Comparison of ENCODE assay signal across 13 cellular contexts in genomic region chr19:54179262-54179587, GRCh38. TPM values are rescaled to one million over a fixed set of nuclear protein-coding genes. Genes with fewer than 3 reads are reported as not detected.
"Had no signal": no experiment of that assay in that cellular context is flagged by ENCODE, and none has a peak within 500 bp of the region (broad histone marks: within the 10 kb centered on the region; RNA-seq: fewer than 3 reads in every experiment).

No MANE protein-coding gene starts in this region.

- H3K27me3 Mint-ChIP-seq: activated CD4-positive, alpha-beta T cell treated with anti-CD3 and anti-CD28 coated beads for 36 hours; activated CD8-positive, alpha-beta T cell treated with anti-CD3 and anti-CD28 coated beads for 36 hours; activated naive CD8-positive, alpha-beta T cell treated with anti-CD3 and anti-CD28 coated beads, Interleukin-2, amount 10 ng/mL, durations not matched to agents 7 days and 5 days had no signal

- H3K9me3 Mint-ChIP-seq: activated CD8-positive, alpha-beta T cell treated with anti-CD3 and anti-CD28 coated beads for 36 hours; activated naive CD8-positive, alpha-beta T cell treated with anti-CD3 and anti-CD28 coated beads, Interleukin-2, amount 10 ng/mL, durations not matched to agents 7 days and 5 days; mesothelial cell of epicardium had no signal

- H3K27ac ChIP-seq: hepatocyte, suprapubic skin, WERI-Rb-1 had no signal

- H3K9me3 ChIP-seq: suprapubic skin had no signal

- H3K4me3 ChIP-seq: hepatocyte, suprapubic skin had no signal

- H3K4me1 ChIP-seq: suprapubic skin had no signal

- H3K4me3 Mint-ChIP-seq: activated CD4-positive, alpha-beta T cell treated with anti-CD3 and anti-CD28 coated beads for 36 hours; activated CD8-positive, alpha-beta T cell treated with anti-CD3 and anti-CD28 coated beads for 36 hours; activated naive CD8-positive, alpha-beta T cell treated with anti-CD3 and anti-CD28 coated beads, Interleukin-2, amount 10 ng/mL, durations not matched to agents 7 days and 5 days; mesothelial cell of epicardium had no signal

- H3K27me3 ChIP-seq: hepatocyte, suprapubic skin had no signal

- H3K4me2 ChIP-seq: hepatocyte had no signal

- H2AFZ ChIP-seq: hepatocyte had no signal

- H3K4me1 Mint-ChIP-seq: activated CD4-positive, alpha-beta T cell treated with anti-CD3 and anti-CD28 coated beads for 36 hours; mesothelial cell of epicardium had no signal

- DNase-seq: activated CD8-positive, alpha-beta memory T cell treated with anti-CD3 and anti-CD28 coated beads, Interleukin-2, amount 50 U/mL, for 4 hours; activated naive CD8-positive, alpha-beta T cell treated with anti-CD3 and anti-CD28 coated beads, Interleukin-2, amount 10 ng/mL, durations not matched to agents 7 days and 5 days; kidney glomerular epithelial cell; stimulated activated CD4-positive, alpha-beta T cell treated with anti-CD3 and anti-CD28 coated beads, Interleukin-12 subunit alpha, Interleukin-12 subunit beta, amount 100 ng/mL, for 4 hours; stimulated activated naive CD8-positive, alpha-beta T cell treated with anti-CD3 and anti-CD28 coated beads, Interleukin-15, Interleukin-2, amounts not matched to agents 100 U/mL and 50 U/mL, for 24 hours; T-helper 9 cell; WERI-Rb-1 had no signal

- H3K79me2 ChIP-seq: hepatocyte had no signal

- H3K27ac Mint-ChIP-seq: activated CD4-positive, alpha-beta T cell treated with anti-CD3 and anti-CD28 coated beads for 36 hours; activated CD8-positive, alpha-beta T cell treated with anti-CD3 and anti-CD28 coated beads for 36 hours; activated naive CD8-positive, alpha-beta T cell treated with anti-CD3 and anti-CD28 coated beads, Interleukin-2, amount 10 ng/mL, durations not matched to agents 7 days and 5 days; mesothelial cell of epicardium had no signal

RNA-seq across cellular contexts. Expression of gene TMC4, which starts 6.3 kb away (rescaled TPM):
- total RNA-seq: occipital lobe had no signal
